Comparison of ENCODE assay signal across 1 cellular context in the genomic region with DNA sequence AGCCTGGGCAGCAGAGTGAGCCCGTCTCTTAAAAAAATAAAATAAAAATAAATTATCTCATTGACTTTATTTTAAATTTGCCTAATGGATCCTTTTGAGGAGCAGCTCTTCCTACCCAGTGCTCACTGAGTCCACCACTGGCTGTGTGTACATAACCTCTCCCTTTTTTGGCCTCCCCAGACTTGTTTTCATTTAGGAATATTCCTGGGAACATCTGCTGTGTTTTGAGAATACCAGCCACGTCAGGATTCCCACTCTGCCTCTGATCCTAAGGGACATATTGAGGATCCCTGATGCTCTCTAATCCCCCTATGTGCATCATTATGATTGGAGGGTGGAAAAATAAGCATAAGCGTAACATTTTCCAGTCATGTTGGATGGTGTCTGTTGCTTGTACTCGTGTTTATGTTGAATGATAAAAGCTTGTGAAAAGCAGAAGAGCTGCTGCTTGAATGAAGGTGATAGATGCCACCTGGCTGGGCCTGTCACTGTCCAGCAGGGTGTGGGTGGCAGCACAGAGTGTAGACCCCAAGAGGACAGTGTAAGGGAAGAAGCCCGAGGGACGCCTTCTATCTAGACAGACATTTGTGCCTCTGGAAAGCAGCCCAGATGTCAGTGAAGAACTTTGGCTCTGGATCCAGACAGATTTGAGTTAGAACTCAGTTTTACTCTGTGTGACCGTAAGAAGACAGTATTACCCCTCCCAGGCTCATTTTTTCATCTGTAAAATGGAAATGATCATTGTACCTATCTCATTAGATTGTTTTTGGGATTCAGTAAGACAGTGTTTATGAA.
TF ChIP-seq lines count a peak whose summit lies in the region.

No MANE protein-coding gene starts in this region.

TF ChIP-seq in IMR-90, 13 proteins besides CTCF, POLR2A, EP300 and RAD21:
- TF ChIP-seq MXI1 (IDR thresholded peaks at IDR 0.05; ENCODE audit: borderline replicate concordance, low read depth, low read length) (no peak), CHD1 (IDR thresholded peaks at IDR 0.05; ENCODE audit: low read depth, low read length) (no peak), MAFK (IDR thresholded peaks at IDR 0.05; ENCODE audit: low read depth, low read length) (no peak), SMC3 (IDR thresholded peaks at IDR 0.05; ENCODE audit: low read depth, low read length) (no peak), NFE2L2 (IDR thresholded peaks at IDR 0.05; ENCODE audit: low read depth, low read length) (no peak)
- TF ChIP-seq, protein P1, sequence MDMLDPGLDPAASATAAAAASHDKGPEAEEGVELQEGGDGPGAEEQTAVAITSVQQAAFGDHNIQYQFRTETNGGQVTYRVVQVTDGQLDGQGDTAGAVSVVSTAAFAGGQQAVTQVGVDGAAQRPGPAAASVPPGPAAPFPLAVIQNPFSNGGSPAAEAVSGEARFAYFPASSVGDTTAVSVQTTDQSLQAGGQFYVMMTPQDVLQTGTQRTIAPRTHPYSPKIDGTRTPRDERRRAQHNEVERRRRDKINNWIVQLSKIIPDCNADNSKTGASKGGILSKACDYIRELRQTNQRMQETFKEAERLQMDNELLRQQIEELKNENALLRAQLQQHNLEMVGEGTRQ (IDR thresholded peaks at IDR 0.05; ENCODE audit: low read depth, low read length) = no peak
- TF ChIP-seq, protein P2, sequence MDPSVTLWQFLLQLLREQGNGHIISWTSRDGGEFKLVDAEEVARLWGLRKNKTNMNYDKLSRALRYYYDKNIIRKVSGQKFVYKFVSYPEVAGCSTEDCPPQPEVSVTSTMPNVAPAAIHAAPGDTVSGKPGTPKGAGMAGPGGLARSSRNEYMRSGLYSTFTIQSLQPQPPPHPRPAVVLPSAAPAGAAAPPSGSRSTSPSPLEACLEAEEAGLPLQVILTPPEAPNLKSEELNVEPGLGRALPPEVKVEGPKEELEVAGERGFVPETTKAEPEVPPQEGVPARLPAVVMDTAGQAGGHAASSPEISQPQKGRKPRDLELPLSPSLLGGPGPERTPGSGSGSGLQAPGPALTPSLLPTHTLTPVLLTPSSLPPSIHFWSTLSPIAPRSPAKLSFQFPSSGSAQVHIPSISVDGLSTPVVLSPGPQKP (IDR thresholded peaks at IDR 0.05; ENCODE audit: borderline replicate concordance, low read depth, low read length) = no peak
TF ChIP-seq in IMR-90: peak in this region for 0.
